Comparison of ENCODE assay signal across 8 cellular contexts in the genomic region with DNA sequence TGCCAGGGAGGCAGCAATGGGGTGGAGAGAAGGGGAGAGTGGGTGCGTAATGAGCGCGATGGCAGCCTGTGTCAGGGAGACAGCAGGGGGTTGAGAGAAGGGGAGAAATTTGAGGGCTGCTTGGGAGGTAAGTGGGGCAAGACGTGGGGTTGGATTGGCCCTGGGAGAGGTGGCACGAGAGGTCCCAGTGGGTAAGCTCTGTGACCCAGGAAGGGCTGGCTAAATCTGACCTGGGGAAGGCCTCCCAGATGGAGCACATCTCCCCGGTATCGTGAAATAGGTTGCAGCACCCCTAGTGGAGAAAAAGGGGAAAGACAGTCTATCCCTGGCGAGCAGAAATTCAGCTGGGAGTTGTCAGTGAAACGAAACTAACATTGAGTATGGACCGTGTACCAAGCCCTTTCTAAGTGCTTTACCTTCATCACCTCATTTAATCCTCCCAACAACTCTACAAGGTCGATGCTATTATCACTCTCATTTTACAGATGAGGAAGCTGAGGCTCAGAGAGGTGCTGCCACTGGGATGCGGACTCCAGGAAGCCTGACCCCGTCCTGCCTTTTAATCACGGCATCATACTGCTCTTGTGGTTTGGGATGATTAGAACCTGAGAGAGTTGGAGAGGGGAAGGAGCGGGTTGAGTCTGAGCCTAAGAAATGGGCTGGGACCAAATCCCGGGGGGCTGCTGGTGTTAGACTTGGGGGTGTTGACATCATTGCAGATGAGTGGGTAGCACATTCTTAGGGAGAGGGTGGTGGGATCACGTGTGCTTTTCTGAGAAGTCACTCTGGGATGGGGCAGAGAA. TPM values are rescaled to one million over a fixed set of nuclear protein-coding genes. Genes with fewer than 3 reads are reported as not detected.
DNase-seq lines count a peak whose midpoint lies in the region; ATAC-seq and TF ChIP-seq lines count a peak whose summit lies in the region.

No MANE protein-coding gene starts in this region.

- H3K4me3 ChIP-seq in esophagus (ENCODE audit: low read depth in 1 of 2, low read length in 2 of 2) (peak overlapping the region; percentile 11 to 36), mucosa of rectum (ENCODE audit: low read length in 2 of 2) (peak overlapping the region; percentile 64 to 78), testis (peak overlapping the region in 1 of 2 donors; percentile 27)

- BruUV-seq in Calu3 (replicated peaks; lab: Mats Ljungman, UMichigan): no TSS peak

- TF ChIP-seq CTCF in Calu3 (IDR thresholded peaks at IDR 0.05; ENCODE audit: unreplicated experiment) (peak; percentile 55), testis (IDR thresholded peaks at IDR 0.05) (peak; percentile 66 to 93 (median 89))

- ATAC-seq in HG02798 (IDR thresholded peaks at IDR 0.05; ENCODE audit: poor library complexity, unreplicated experiment): peak; percentile 63
- no peak for ATAC-seq in GM21360 (IDR thresholded peaks at IDR 0.05; ENCODE audit: unreplicated experiment)

- H3K9me3 Mint-ChIP-seq in Calu3 (ENCODE audit: low read depth, unreplicated experiment): no peaks in the 10 kb centered on the region

- no peaks in the 10 kb centered on the region for H3K9me3 ChIP-seq in esophagus (ENCODE audit: control insufficient read depth in 2 of 2, insufficient read depth in 1 of 2, low read depth in 1 of 2, low read length in 1 of 2)
- H3K9me3 ChIP-seq in mucosa of rectum (ENCODE audit: control insufficient read depth in 2 of 2, low read length in 2 of 2): no peaks in the 10 kb centered on the region
- H3K9me3 ChIP-seq in testis: no peaks in the 10 kb centered on the region

- H3K36me3 ChIP-seq in esophagus (ENCODE audit: control insufficient read depth in 2 of 2, insufficient read depth in 2 of 2, low read length in 1 of 2) (no peaks in the 10 kb centered on the region), mucosa of rectum (ENCODE audit: control insufficient read depth in 2 of 2, insufficient read depth in 2 of 2, low read length in 2 of 2) (no peaks in the 10 kb centered on the region), testis (ENCODE audit: low read depth, missing control alignments) (no peaks in the 10 kb centered on the region)

- no peaks in the 10 kb centered on the region for H3K36me3 Mint-ChIP-seq in Calu3 (ENCODE audit: insufficient read depth, unreplicated experiment)

- TF ChIP-seq POLR2A in testis (IDR thresholded peaks at IDR 0.05): no peak

- H3K4me1 Mint-ChIP-seq in Calu3 (ENCODE audit: low read depth, unreplicated experiment): peaks cover 23% of the 10 kb centered on the region

- DNase-seq in Calu3: peak; percentile 56
- peak; percentile 76 for DNase-seq in NCI-H82 (lab: John Stamatoyannopoulos, UW)
- DNase-seq in activated T-cell treated with anti-CD3 and anti-CD28 coated beads for 24 hours (ENCODE audit: low read depth): peak; percentile 49
- peak; percentile 64 for DNase-seq in testis

- WGBS in esophagus, 2 donors: 33% methylated on average over 17 of the region's 17 CpGs
- 33 to 37% methylated on average over 17 of the region's 17 CpGs for WGBS in testis, 2 donors

- H3K27ac Mint-ChIP-seq in Calu3 (ENCODE audit: unreplicated experiment): no peak overlapping the region

- H3K27me3 Mint-ChIP-seq in Calu3 (ENCODE audit: unreplicated experiment): peaks cover 25% of the 10 kb centered on the region

- peaks cover 0 to 4% of the 10 kb centered on the region in 2 donors for H3K4me1 ChIP-seq in esophagus (ENCODE audit: control insufficient read depth in 2 of 2, insufficient read depth in 2 of 2, low read length in 1 of 2)
- H3K4me1 ChIP-seq in mucosa of rectum (ENCODE audit: control insufficient read depth in 2 of 2, insufficient read depth in 2 of 2, low read length in 2 of 2): peaks cover 6 to 11% of the 10 kb centered on the region in 2 donors
- H3K4me1 ChIP-seq in testis: peaks cover 16% of the 10 kb centered on the region

- H3K4me3 Mint-ChIP-seq in Calu3 (ENCODE audit: low read depth, unreplicated experiment): peak overlapping the region; percentile 55

- H3K27me3 ChIP-seq in esophagus (ENCODE audit: control insufficient read depth in 1 of 2, insufficient read depth in 2 of 2, low read length in 2 of 2) (no peaks in the 10 kb centered on the region), mucosa of rectum (ENCODE audit: control insufficient read depth in 2 of 2, insufficient read depth in 2 of 2, low read length in 2 of 2) (no peaks in the 10 kb centered on the region), testis (no peaks in the 10 kb centered on the region)

- intact Hi-C loops in Calu3 (cut with micrococcal nuclease; ENCODE audit: unreplicated experiment) (no loop called here), testis (cut with DNase I; ENCODE audit: low total_unique reads) (loop anchor here (5.0 kb wide), 1 partner anchor 93 kb away; no protein-coding TSS in a partner anchor)

- CTCF ChIA-PET in Calu3 (lab: Charles Lee): interaction anchor here (0.5 to 2.0 kb wide), 9 partner anchors 12 to 339 kb away, joined by 4 to 7 read pairs (median 5); partner anchors contain the start of gene ID3

- H3K9ac ChIP-seq in mucosa of rectum (ENCODE audit: low read depth in 1 of 2, low read length in 2 of 2): peak overlapping the region; percentile 68 to 75

- H3K27ac ChIP-seq in esophagus (ENCODE audit: low read depth in 2 of 2, low read length in 1 of 2) (peak overlapping the region; percentile 38 to 62), mucosa of rectum (ENCODE audit: low read depth in 2 of 2, low read length in 2 of 2) (peak overlapping the region; percentile 64 to 69), testis (peak overlapping the region in 1 of 2 donors; percentile 18)

RNA-seq across cellular contexts. Expression of gene RPL11, which starts 56.6 kb away (rescaled TPM):
- total RNA-seq in Calu3 (2022) (588 and 622 TPM in 2 replicates), testis (100 to 1,000 TPM; 308 to 532 TPM)
- polyA plus RNA-seq in esophagus (1,000 to 10,000 TPM; 2,294 to 2,445 TPM), testis (ENCODE audit: insufficient read depth, low read depth, low replicate concordance) (1,029 TPM)
